ENCODE assay signal across 8 cellular contexts in the genomic region with DNA sequence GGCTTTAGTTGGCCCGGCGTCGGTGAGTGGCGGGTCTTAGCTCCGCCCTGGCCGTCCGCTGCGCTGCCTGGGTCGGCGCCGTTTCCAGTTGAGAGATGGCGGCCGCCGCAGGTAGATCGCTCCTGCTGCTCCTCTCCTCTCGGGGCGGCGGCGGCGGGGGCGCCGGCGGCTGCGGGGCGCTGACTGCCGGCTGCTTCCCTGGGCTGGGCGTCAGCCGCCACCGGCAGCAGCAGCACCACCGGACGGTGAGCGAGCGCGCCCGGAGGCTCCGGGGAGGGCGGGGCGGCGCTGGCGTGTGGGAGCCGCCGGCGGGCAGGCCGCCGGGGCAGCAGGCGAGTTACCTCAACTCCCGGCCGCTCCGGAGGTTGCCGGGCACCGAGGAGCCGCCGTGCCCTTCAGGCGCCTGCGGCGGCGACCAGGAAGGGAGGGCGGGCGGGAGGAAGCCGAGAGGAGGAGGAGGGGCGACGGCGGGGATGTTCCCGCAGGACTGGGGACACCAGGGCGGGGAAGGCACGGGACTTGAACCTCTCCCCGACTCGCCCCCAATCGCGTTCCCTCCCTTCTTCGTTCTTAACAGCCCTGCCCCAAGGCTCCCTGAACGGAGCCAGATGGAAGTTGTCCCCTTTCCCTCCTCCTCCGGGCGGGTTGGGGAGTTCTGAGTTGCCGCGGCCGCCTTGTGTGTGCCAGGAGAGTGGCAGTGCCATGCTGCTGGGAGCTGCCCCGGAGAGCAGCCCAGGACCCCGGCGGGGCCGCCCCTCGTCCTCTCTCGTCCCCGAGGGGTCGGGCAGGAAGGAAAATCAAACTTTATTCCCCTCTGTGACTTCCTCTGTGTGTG. TPM values are rescaled to one million over a fixed set of nuclear protein-coding genes. Genes with fewer than 3 reads are reported as not detected.
DNase-seq lines count a peak whose midpoint lies in the region; ATAC-seq and TF ChIP-seq lines count a peak whose summit lies in the region.

A gene with protein sequence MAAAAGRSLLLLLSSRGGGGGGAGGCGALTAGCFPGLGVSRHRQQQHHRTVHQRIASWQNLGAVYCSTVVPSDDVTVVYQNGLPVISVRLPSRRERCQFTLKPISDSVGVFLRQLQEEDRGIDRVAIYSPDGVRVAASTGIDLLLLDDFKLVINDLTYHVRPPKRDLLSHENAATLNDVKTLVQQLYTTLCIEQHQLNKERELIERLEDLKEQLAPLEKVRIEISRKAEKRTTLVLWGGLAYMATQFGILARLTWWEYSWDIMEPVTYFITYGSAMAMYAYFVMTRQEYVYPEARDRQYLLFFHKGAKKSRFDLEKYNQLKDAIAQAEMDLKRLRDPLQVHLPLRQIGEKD (plus strand): TSS at position 87 of the 835 bp plus-strand sequence. CDS start 9 bp downstream, at position 96.

- 2% methylated on average over 35 of the region's 85 CpGs for WGBS in hepatocyte (ENCODE audit: low lambda C conversion rate, missing lambda C conversion rate)
- WGBS in aorta, 2 donors = 0 to 1% methylated on average over 61 to 85 of the region's 85 CpGs

- peaks cover 14% of the 10 kb centered on the region for H3K4me1 ChIP-seq in hepatocyte (ENCODE audit: insufficient read depth)
- H3K4me1 ChIP-seq in aorta (ENCODE audit: control insufficient read depth in 1 of 2, insufficient read depth in 2 of 2, low read length in 2 of 2) = peaks cover 5% of the 10 kb centered on the region in 2 donors

- H3K27me3 ChIP-seq in hepatocyte (no peaks in the 10 kb centered on the region), aorta (ENCODE audit: control insufficient read depth in 1 of 2, insufficient read depth in 2 of 2, low read length in 1 of 2) (no peaks in the 10 kb centered on the region)

- H3K27ac ChIP-seq in hepatocyte (peak within 1 kb of the TSS; percentile 87), aorta (ENCODE audit: low read depth in 1 of 2, low read length in 2 of 2) (peak within 1 kb of the TSS; percentile 92 to 98)

- ATAC-seq in aorta (ENCODE audit: low FRiP score) = peak; percentile 96

- H3K4me2 ChIP-seq in hepatocyte = peak within 1 kb of the TSS; percentile 93

- peak within 1 kb of the TSS; percentile 93 for H3K4me3 ChIP-seq in astrocyte of the cerebellum (ENCODE audit: low read depth, low read length)
- peak within 1 kb of the TSS; percentile 77 for H3K4me3 ChIP-seq in hepatocyte
- H3K4me3 ChIP-seq in aorta (ENCODE audit: low read length in 2 of 2) = peak within 1 kb of the TSS; percentile 80 to 87

- no peaks in the 10 kb centered on the region for H3K9me2 ChIP-seq in hepatocyte (replicated peaks; ENCODE audit: insufficient read depth)

- no peak for TF ChIP-seq CTCF in astrocyte of the cerebellum (IDR thresholded peaks at IDR 0.05; ENCODE audit: low read depth, low read length, missing control alignments)
- no peak for TF ChIP-seq CTCF in hepatocyte (IDR thresholded peaks at IDR 0.05; ENCODE audit: poor library complexity)

- H4K20me1 ChIP-seq in hepatocyte (ENCODE audit: insufficient read depth, poor library complexity, severe bottlenecking) = peaks cover 16% of the 10 kb centered on the region

- H3K9me3 ChIP-seq in hepatocyte (ENCODE audit: low read depth) = no peaks in the 10 kb centered on the region
- no peaks in the 10 kb centered on the region for H3K9me3 ChIP-seq in aorta (ENCODE audit: control insufficient read depth, low read length)

- peaks cover 50% of the 10 kb centered on the region for H3K79me2 ChIP-seq in hepatocyte

- no peaks in the 10 kb centered on the region for H3K36me3 ChIP-seq in hepatocyte (replicated peaks; ENCODE audit: insufficient read depth, low read depth)
- H3K36me3 ChIP-seq in aorta (ENCODE audit: control insufficient read depth in 1 of 2, insufficient read depth in 2 of 2, low read length in 1 of 2) = no peaks in the 10 kb centered on the region

- intact Hi-C loops in T-helper 2 cell treated with Interferon-gamma antibody and Interleukin-4, amounts not matched to agents 100 ng/mL and 5 ng/mL, for 36 hours (cut with micrococcal nuclease) = loop anchor here (2.0 kb wide), 2 partner anchors 65 to 327 kb away; a partner anchor contains a TSS
- intact Hi-C loops in aorta (cut with DNase I) = loop anchor here (2.0 to 10.0 kb wide), 4 partner anchors 45 to 327 kb away; no protein-coding TSS in a partner anchor

- DNase-seq in GM04504 (ENCODE audit: low read depth) (peak; percentile 81), H4 (ENCODE audit: low spot score) (peak; percentile 92), M059J (ENCODE audit: low read depth) (peak; percentile 66), astrocyte of the cerebellum (ENCODE audit: low read depth) (peak; percentile 88), hepatocyte (ENCODE audit: low spot score) (peak; percentile 97), retina (peak; percentile 91), aorta (peak; percentile 96 to 98)

- peak within 1 kb of the TSS; percentile 65 for H2AFZ ChIP-seq in hepatocyte

- in situ Hi-C loops in astrocyte of the cerebellum (cut with HindIII; ENCODE audit: low sequenced_read_pairs) = loop anchor here (5.0 kb wide), 1 partner anchor 85 kb away; no protein-coding TSS in a partner anchor

RNA-seq across cellular contexts. Expression of the gene that starts here (rescaled TPM):
- 26.8 and 28.1 TPM in 2 replicates for total RNA-seq in H4 (2014; rRNA removed; shearing (Covaris generic))
- total RNA-seq in M059J (2014; rRNA removed; shearing (Covaris generic)) = 40.2 and 52.9 TPM in 2 replicates
- 12.2 and 12.5 TPM in 2 replicates for total RNA-seq in T-helper 2 cell treated with Interferon-gamma antibody and Interleukin-4, amounts not matched to agents 100 ng/mL and 5 ng/mL, for 36 hours
- 39.8 and 41.7 TPM in 2 replicates for total RNA-seq in hepatocyte
- polyA plus RNA-seq in hepatocyte = 30.7 and 31.6 TPM in 2 replicates
- 10 to 100 TPM; 31.5 to 45.6 TPM for total RNA-seq in aorta
- 10 to 100 TPM; 18.3 to 21.7 TPM for polyA plus RNA-seq in aorta

Comparison
In these comparisons a context has a peak if more than half of its experiments do, and no peak if none do; other contexts are left out.
1. Peak in every context shown above with its lines: DNase-seq, ATAC-seq, H3K4me3 ChIP-seq and H3K27ac ChIP-seq.